In the genomic region with DNA sequence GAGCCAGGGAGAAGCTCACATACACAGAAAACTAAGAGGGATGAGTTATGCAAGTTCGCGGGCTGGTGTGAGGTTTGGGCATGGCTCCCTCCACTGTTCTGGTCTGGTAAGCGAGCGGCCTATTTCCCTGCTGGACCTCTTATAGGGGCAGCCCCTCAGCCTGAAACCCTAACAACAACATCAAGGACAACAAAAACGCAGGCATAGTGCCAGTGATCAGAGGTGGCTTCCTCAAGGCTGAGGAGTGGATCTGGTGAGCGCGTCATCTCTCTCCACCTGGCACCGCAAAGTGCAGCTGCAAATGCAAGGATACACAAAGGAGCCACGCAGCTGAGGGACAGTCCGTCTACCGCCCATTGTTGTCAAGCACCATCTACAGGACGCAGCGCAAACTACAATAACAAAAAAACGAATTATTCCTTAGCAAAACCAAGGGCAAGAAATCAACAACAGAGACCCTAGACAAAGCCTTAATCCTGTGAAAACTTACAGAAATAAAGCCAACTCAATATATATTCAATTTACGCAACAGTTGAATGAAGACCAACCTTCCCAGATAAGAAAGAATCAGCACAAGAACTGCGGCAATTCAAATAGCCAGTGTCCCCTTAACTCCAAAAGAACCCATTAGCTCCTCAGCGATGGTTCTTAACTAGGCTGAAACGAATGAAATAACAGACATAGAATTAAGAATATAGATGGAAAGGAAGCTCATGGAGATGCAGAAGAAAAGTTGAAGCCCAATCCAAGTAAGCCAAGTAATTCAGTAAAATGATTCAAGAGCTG, we compare ENCODE assay signal across 9 cellular contexts. TPM values are rescaled to one million over a fixed set of nuclear protein-coding genes. Genes with fewer than 3 reads are reported as not detected.
DNase-seq lines count a peak whose midpoint lies in the region; ATAC-seq and TF ChIP-seq lines count a peak whose summit lies in the region.
"Had no signal": no experiment of that assay in that cellular context is flagged by ENCODE, and none has a peak within 500 bp of the region (broad histone marks: within the 10 kb centered on the region; RNA-seq: fewer than 3 reads in every experiment).

No MANE protein-coding gene starts in this region.

- no peaks in the 10 kb centered on the region for H3K27me3 Mint-ChIP-seq in activated CD8-positive, alpha-beta T cell treated with anti-CD3 and anti-CD28 coated beads for 36 hours
- H3K27me3 Mint-ChIP-seq in activated CD8-positive, alpha-beta T cell treated with anti-CD3 and anti-CD28 coated beads, Interleukin-2, amount 10 ng/mL, durations not matched to agents 7 days and 5 days (ENCODE audit: low read depth), result no peaks in the 10 kb centered on the region
- H3K27me3 Mint-ChIP-seq in chondrocyte (ENCODE audit: low read depth), result peaks cover 18% of the 10 kb centered on the region
- H3K27me3 Mint-ChIP-seq in activated CD4-positive, alpha-beta memory T cell treated with anti-CD3 and anti-CD28 coated beads for 36 hours, result no peaks in the 10 kb centered on the region
- H3K27me3 Mint-ChIP-seq in naive thymus-derived CD4-positive, alpha-beta T cell, result no peaks in the 10 kb centered on the region

- H3K4me1 Mint-ChIP-seq in activated CD8-positive, alpha-beta T cell treated with anti-CD3 and anti-CD28 coated beads for 36 hours (ENCODE audit: low read depth), result no peaks in the 10 kb centered on the region
- H3K4me1 Mint-ChIP-seq in activated CD8-positive, alpha-beta T cell treated with anti-CD3 and anti-CD28 coated beads, Interleukin-2, amount 10 ng/mL, durations not matched to agents 7 days and 5 days (ENCODE audit: low read depth), result no peaks in the 10 kb centered on the region
- H3K4me1 Mint-ChIP-seq in chondrocyte (ENCODE audit: low read depth), result no peaks in the 10 kb centered on the region
- H3K4me1 Mint-ChIP-seq in activated CD4-positive, alpha-beta memory T cell treated with anti-CD3 and anti-CD28 coated beads for 36 hours (ENCODE audit: low read depth), result no peaks in the 10 kb centered on the region
- H3K4me1 Mint-ChIP-seq in naive thymus-derived CD4-positive, alpha-beta T cell, result no peaks in the 10 kb centered on the region

- no peak overlapping the region for H3K4me3 Mint-ChIP-seq in activated CD8-positive, alpha-beta T cell treated with anti-CD3 and anti-CD28 coated beads for 36 hours
- no peak overlapping the region for H3K4me3 Mint-ChIP-seq in activated CD8-positive, alpha-beta T cell treated with anti-CD3 and anti-CD28 coated beads, Interleukin-2, amount 10 ng/mL, durations not matched to agents 7 days and 5 days
- H3K4me3 Mint-ChIP-seq in chondrocyte (ENCODE audit: unreplicated experiment), result no peak overlapping the region
- no peak overlapping the region for H3K4me3 Mint-ChIP-seq in activated CD4-positive, alpha-beta memory T cell treated with anti-CD3 and anti-CD28 coated beads for 36 hours
- H3K4me3 Mint-ChIP-seq in naive thymus-derived CD4-positive, alpha-beta T cell, result no peak overlapping the region

- H3K9me3 Mint-ChIP-seq in activated CD8-positive, alpha-beta T cell treated with anti-CD3 and anti-CD28 coated beads for 36 hours, result peaks cover 13% of the 10 kb centered on the region
- no peaks in the 10 kb centered on the region for H3K9me3 Mint-ChIP-seq in activated CD8-positive, alpha-beta T cell treated with anti-CD3 and anti-CD28 coated beads, Interleukin-2, amount 10 ng/mL, durations not matched to agents 7 days and 5 days (ENCODE audit: insufficient read depth)
- H3K9me3 Mint-ChIP-seq in chondrocyte (ENCODE audit: low read depth), result peaks cover 3% of the 10 kb centered on the region
- peaks cover 16% of the 10 kb centered on the region for H3K9me3 Mint-ChIP-seq in activated CD4-positive, alpha-beta memory T cell treated with anti-CD3 and anti-CD28 coated beads for 36 hours
- peaks cover 0 to 31% (median 3%) of the 10 kb centered on the region in 11 donors for H3K9me3 Mint-ChIP-seq in naive thymus-derived CD4-positive, alpha-beta T cell

- ATAC-seq in activated CD8-positive, alpha-beta T cell treated with anti-CD3 and anti-CD28 coated beads for 36 hours, result no peak
- ATAC-seq in activated CD8-positive, alpha-beta T cell treated with anti-CD3 and anti-CD28 coated beads, Interleukin-2, amount 10 ng/mL, durations not matched to agents 7 days and 5 days, result no peak
- no peak for ATAC-seq in naive thymus-derived CD4-positive, alpha-beta T cell

- CTCF ChIA-PET in activated CD8-positive, alpha-beta T cell treated with anti-CD3 and anti-CD28 coated beads for 36 hours (lab: Charles Lee), result no interaction called here
- CTCF ChIA-PET in activated CD8-positive, alpha-beta T cell treated with anti-CD3 and anti-CD28 coated beads, Interleukin-2, amount 10 ng/mL, durations not matched to agents 7 days and 5 days (lab: Charles Lee), result no interaction called here
- CTCF ChIA-PET in activated CD4-positive, alpha-beta memory T cell treated with anti-CD3 and anti-CD28 coated beads for 36 hours (lab: Charles Lee), result interaction anchor here (1.2 kb wide), 1 partner anchor 35 kb away, joined by 3 read pairs; no protein-coding TSS in a partner anchor
- CTCF ChIA-PET in naive thymus-derived CD4-positive, alpha-beta T cell (lab: Charles Lee), result no interaction called here

- no peak for TF ChIP-seq EP300 in transverse colon (IDR thresholded peaks at IDR 0.05; ENCODE audit: low read depth)

- H3K36me3 ChIP-seq in transverse colon, result no peaks in the 10 kb centered on the region
- no peaks in the 10 kb centered on the region for H3K36me3 ChIP-seq in naive thymus-derived CD4-positive, alpha-beta T cell (ENCODE audit: control insufficient read depth in 2 of 3, insufficient read depth in 3 of 3, low read length in 3 of 3)

- peak; percentile 17 for TF ChIP-seq CTCF in activated CD8-positive, alpha-beta T cell treated with anti-CD3 and anti-CD28 coated beads for 36 hours (IDR thresholded peaks at IDR 0.05)
- TF ChIP-seq CTCF in chondrocyte (IDR thresholded peaks at IDR 0.05) (peak; percentile 39), transverse colon (IDR thresholded peaks at IDR 0.05) (no peak)

- intact Hi-C loops in activated CD8-positive, alpha-beta T cell treated with anti-CD3 and anti-CD28 coated beads for 36 hours (cut with micrococcal nuclease), result no loop called here
- intact Hi-C loops in transverse colon (cut with DNase I; ENCODE audit: low total_unique reads), result no loop called here
- intact Hi-C loops in activated CD4-positive, alpha-beta memory T cell treated with anti-CD3 and anti-CD28 coated beads for 36 hours (cut with micrococcal nuclease), result no loop called here
- intact Hi-C loops in naive thymus-derived CD4-positive, alpha-beta T cell (cut with micrococcal nuclease), result no loop called here
- intact Hi-C loops in cardiac septum (cut with DNase I), result no loop called here

- H3K27me3 ChIP-seq in transverse colon, result no peaks in the 10 kb centered on the region
- H3K27me3 ChIP-seq in naive thymus-derived CD4-positive, alpha-beta T cell (ENCODE audit: control insufficient read depth in 2 of 2, insufficient read depth in 2 of 2, low read length in 2 of 2), result no peaks in the 10 kb centered on the region

- H3K4me1 ChIP-seq in transverse colon, result no peaks in the 10 kb centered on the region
- no peaks in the 10 kb centered on the region for H3K4me1 ChIP-seq in naive thymus-derived CD4-positive, alpha-beta T cell (ENCODE audit: control insufficient read depth in 2 of 2, insufficient read depth in 2 of 2, low read length in 2 of 2)

- TF ChIP-seq POLR2A in transverse colon (IDR thresholded peaks at IDR 0.05), result no peak

- no peaks in the 10 kb centered on the region for H3K36me3 Mint-ChIP-seq in activated CD8-positive, alpha-beta T cell treated with anti-CD3 and anti-CD28 coated beads for 36 hours (ENCODE audit: low read depth)
- H3K36me3 Mint-ChIP-seq in activated CD8-positive, alpha-beta T cell treated with anti-CD3 and anti-CD28 coated beads, Interleukin-2, amount 10 ng/mL, durations not matched to agents 7 days and 5 days (ENCODE audit: low read depth), result no peaks in the 10 kb centered on the region
- no peaks in the 10 kb centered on the region for H3K36me3 Mint-ChIP-seq in chondrocyte (ENCODE audit: low read depth)
- H3K36me3 Mint-ChIP-seq in activated CD4-positive, alpha-beta memory T cell treated with anti-CD3 and anti-CD28 coated beads for 36 hours, result no peaks in the 10 kb centered on the region
- H3K36me3 Mint-ChIP-seq in naive thymus-derived CD4-positive, alpha-beta T cell, result peaks cover 0 to 4% (median 0%) of the 10 kb centered on the region in 5 donors

- POLR2A ChIA-PET in activated CD8-positive, alpha-beta T cell treated with anti-CD3 and anti-CD28 coated beads for 36 hours (lab: Charles Lee), result no interaction called here
- POLR2A ChIA-PET in activated CD8-positive, alpha-beta T cell treated with anti-CD3 and anti-CD28 coated beads, Interleukin-2, amount 10 ng/mL, durations not matched to agents 7 days and 5 days (lab: Charles Lee), result no interaction called here
- POLR2A ChIA-PET in activated CD4-positive, alpha-beta memory T cell treated with anti-CD3 and anti-CD28 coated beads for 36 hours (lab: Charles Lee), result no interaction called here
- POLR2A ChIA-PET in naive thymus-derived CD4-positive, alpha-beta T cell (lab: Charles Lee), result no interaction called here

- WGBS in transverse colon (ENCODE audit: low coverage in 1 of 2), 2 donors, result 44 to 61% methylated on average over 6 to 18 of the region's 18 CpGs

- no peak overlapping the region for H3K27ac Mint-ChIP-seq in activated CD8-positive, alpha-beta T cell treated with anti-CD3 and anti-CD28 coated beads for 36 hours
- H3K27ac Mint-ChIP-seq in activated CD8-positive, alpha-beta T cell treated with anti-CD3 and anti-CD28 coated beads, Interleukin-2, amount 10 ng/mL, durations not matched to agents 7 days and 5 days, result no peak overlapping the region
- no peak overlapping the region for H3K27ac Mint-ChIP-seq in chondrocyte (ENCODE audit: unreplicated experiment)
- H3K27ac Mint-ChIP-seq in activated CD4-positive, alpha-beta memory T cell treated with anti-CD3 and anti-CD28 coated beads for 36 hours, result no peak overlapping the region
- H3K27ac Mint-ChIP-seq in naive thymus-derived CD4-positive, alpha-beta T cell, result no peak overlapping the region

- no peak for DNase-seq in activated CD8-positive, alpha-beta T cell treated with anti-CD3 and anti-CD28 coated beads for 36 hours
- no peak for DNase-seq in activated CD8-positive, alpha-beta T cell treated with anti-CD3 and anti-CD28 coated beads, Interleukin-2, amount 10 ng/mL, durations not matched to agents 7 days and 5 days
- peak; percentile 64 for DNase-seq in NCI-H146 (lab: John Stamatoyannopoulos, UW)
- DNase-seq in chondrocyte (ENCODE audit: low spot score), result no peak
- DNase-seq in transverse colon, result no peak
- no peak for DNase-seq in activated CD4-positive, alpha-beta memory T cell treated with anti-CD3 and anti-CD28 coated beads for 36 hours
- DNase-seq in naive thymus-derived CD4-positive, alpha-beta T cell, result no peak
- no peak for DNase-seq in cardiac septum (ENCODE audit: low spot score)

- no peak overlapping the region for H3K27ac ChIP-seq in transverse colon
- H3K27ac ChIP-seq in naive thymus-derived CD4-positive, alpha-beta T cell (ENCODE audit: low read depth, low read length), result no peak overlapping the region

- in situ Hi-C loops in transverse colon (cut with MboI; ENCODE audit: low pct_ligation_motif_present in 1 of 4, low pct_unique_long_range_greater_than_20kb in 1 of 4, low sequenced_read_pairs in 3 of 4), result no loop called here

- H3K4me3 ChIP-seq in transverse colon, result no peak overlapping the region
- no peak overlapping the region for H3K4me3 ChIP-seq in naive thymus-derived CD4-positive, alpha-beta T cell (ENCODE audit: low read length)

- no peaks in the 10 kb centered on the region for H3K9me3 ChIP-seq in transverse colon
- H3K9me3 ChIP-seq in naive thymus-derived CD4-positive, alpha-beta T cell (ENCODE audit: control insufficient read depth in 2 of 3, low read length in 3 of 3), result no peaks in the 10 kb centered on the region

RNA-seq across cellular contexts. Expression of a gene that starts 9.2 kb away (rescaled TPM):
- not detected for total RNA-seq in activated CD8-positive, alpha-beta T cell treated with anti-CD3 and anti-CD28 coated beads for 36 hours
- not detected for total RNA-seq in activated CD8-positive, alpha-beta T cell treated with anti-CD3 and anti-CD28 coated beads, Interleukin-2, amount 10 ng/mL, durations not matched to agents 7 days and 5 days
- not detected in 3 replicates for total RNA-seq in chondrocyte
- not detected for total RNA-seq in transverse colon
- total RNA-seq in activated CD4-positive, alpha-beta memory T cell treated with anti-CD3 and anti-CD28 coated beads for 36 hours, result not detected
- not detected for total RNA-seq in naive thymus-derived CD4-positive, alpha-beta T cell
- polyA plus RNA-seq in naive thymus-derived CD4-positive, alpha-beta T cell, result not detected
- total RNA-seq in cardiac septum, result not detected
- total RNA-seq: T-helper 2 cell treated with Interferon-gamma antibody and Interleukin-4, amounts not matched to agents 100 ng/mL and 5 ng/mL, for 36 hours had no signal

RNA-seq across cellular contexts. Expression of a gene that starts 18.8 kb away (rescaled TPM):
- not detected for total RNA-seq in activated CD8-positive, alpha-beta T cell treated with anti-CD3 and anti-CD28 coated beads for 36 hours
- total RNA-seq in activated CD8-positive, alpha-beta T cell treated with anti-CD3 and anti-CD28 coated beads, Interleukin-2, amount 10 ng/mL, durations not matched to agents 7 days and 5 days, result not detected
- total RNA-seq in chondrocyte (not detected in 3 replicates), transverse colon (not detected), cardiac septum (not detected)
- total RNA-seq in activated CD4-positive, alpha-beta memory T cell treated with anti-CD3 and anti-CD28 coated beads for 36 hours, result not detected
- total RNA-seq in naive thymus-derived CD4-positive, alpha-beta T cell, result not detected
- polyA plus RNA-seq in naive thymus-derived CD4-positive, alpha-beta T cell, result not detected
- total RNA-seq: T-helper 2 cell treated with Interferon-gamma antibody and Interleukin-4, amounts not matched to agents 100 ng/mL and 5 ng/mL, for 36 hours had no signal

Comparison
In these comparisons a context has a peak if more than half of its experiments do, and no peak if none do; other contexts are left out.
1. CTCF ChIP-seq: peak in activated CD8-positive, alpha-beta T cell treated with anti-CD3 and anti-CD28 coated beads for 36 hours (single experiment) and chondrocyte (single experiment); none in transverse colon (0 of 5).